ENCODE assay signal across 8 cellular contexts in the genomic region with DNA sequence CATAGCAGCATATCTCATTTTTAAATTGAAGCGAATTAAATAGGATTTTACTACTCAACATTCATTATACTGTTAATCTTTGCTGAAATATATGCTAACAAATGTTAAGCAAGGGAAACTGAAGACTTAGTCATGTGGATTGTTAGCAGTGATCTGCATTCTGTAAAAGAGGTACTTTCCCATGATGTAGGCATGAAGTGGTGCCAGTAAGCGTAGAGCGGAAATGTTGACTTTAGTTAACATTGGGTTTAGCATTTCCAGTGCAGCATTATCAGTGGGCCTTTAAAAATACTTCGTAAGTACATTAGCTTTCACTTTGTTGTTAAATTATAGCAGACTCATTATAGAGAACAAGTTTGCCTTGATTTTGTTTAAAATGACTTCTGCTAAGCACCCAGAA.
A peak's percentile ranks its signal among the peaks of the same experiment; 100 is the strongest.
DNase-seq lines count a peak whose midpoint lies in the region; ATAC-seq and TF ChIP-seq lines count a peak whose summit lies in the region.

No MANE protein-coding gene starts in this region.

- H3K4me3 ChIP-seq in kidney epithelial cell (ENCODE audit: low read depth, low read length), result no peak overlapping the region

- no peaks in the 10 kb centered on the region for H3K27me3 Mint-ChIP-seq in activated CD4-positive, alpha-beta memory T cell treated with anti-CD3 and anti-CD28 coated beads for 36 hours

- peaks cover 78% of the 10 kb centered on the region for H3K36me3 Mint-ChIP-seq in activated CD4-positive, alpha-beta memory T cell treated with anti-CD3 and anti-CD28 coated beads for 36 hours

- H3K9me3 Mint-ChIP-seq in activated CD4-positive, alpha-beta memory T cell treated with anti-CD3 and anti-CD28 coated beads for 36 hours, result no peaks in the 10 kb centered on the region

- peaks cover 86% of the 10 kb centered on the region for H3K4me1 Mint-ChIP-seq in activated CD4-positive, alpha-beta memory T cell treated with anti-CD3 and anti-CD28 coated beads for 36 hours (ENCODE audit: low read depth)

- H3K27me3 ChIP-seq in kidney epithelial cell (ENCODE audit: control insufficient read depth, insufficient read depth, low read length), result no peaks in the 10 kb centered on the region

- H3K4me3 Mint-ChIP-seq in activated CD4-positive, alpha-beta memory T cell treated with anti-CD3 and anti-CD28 coated beads for 36 hours, result peak overlapping the region; percentile 66

- peak overlapping the region; percentile 93 for H3K27ac Mint-ChIP-seq in activated CD4-positive, alpha-beta memory T cell treated with anti-CD3 and anti-CD28 coated beads for 36 hours

- no peaks in the 10 kb centered on the region for H3K36me3 ChIP-seq in kidney epithelial cell (ENCODE audit: control insufficient read depth, insufficient read depth, low read length)

- intact Hi-C loops in activated CD4-positive, alpha-beta memory T cell treated with anti-CD3 and anti-CD28 coated beads for 36 hours (cut with micrococcal nuclease), result loop anchor here (1.0 to 2.0 kb wide), 4 partner anchors 11 to 223 kb away; a partner anchor contains a TSS

- CTCF ChIA-PET in activated CD4-positive, alpha-beta memory T cell treated with anti-CD3 and anti-CD28 coated beads for 36 hours (lab: Charles Lee), result interaction anchor here (1.0 to 3.4 kb wide), 4 partner anchors 11 to 135 kb away, joined by 3 to 16 read pairs (median 6); a partner anchor contains a TSS

- POLR2A ChIA-PET in activated CD4-positive, alpha-beta memory T cell treated with anti-CD3 and anti-CD28 coated beads for 36 hours (lab: Charles Lee), result interaction anchor here (1.0 to 6.2 kb wide), 6 partner anchors 13 to 141 kb away, joined by 3 to 43 read pairs (median 6); a partner anchor contains a TSS

- peak; percentile 72 for ATAC-seq in GM18867 (IDR thresholded peaks at IDR 0.05; ENCODE audit: unreplicated experiment)
- ATAC-seq in HG02759 (IDR thresholded peaks at IDR 0.05; ENCODE audit: unreplicated experiment), result peak; percentile 64

- TF ChIP-seq CTCF in kidney epithelial cell (IDR thresholded peaks at IDR 0.05; ENCODE audit: insufficient read depth, low read length, poor library complexity, severe bottlenecking), result no peak

- DNase-seq in activated CD4-positive, alpha-beta memory T cell treated with anti-CD3 and anti-CD28 coated beads for 36 hours, result peak; percentile 69
- peak; percentile 76 for DNase-seq in kidney epithelial cell (ENCODE audit: low read depth)
- no peak for DNase-seq in NCI-H82 treated with DMSO at 0.1 percent for 48 hours (lab: John Stamatoyannopoulos, UW; ENCODE audit: unreplicated experiment)
- no peak for DNase-seq in DMS153 (lab: John Stamatoyannopoulos, UW)
- no peak for DNase-seq in GDM1 (lab: John Stamatoyannopoulos, UW)
- DNase-seq in COLO668 (lab: John Stamatoyannopoulos, UW; ENCODE audit: unreplicated experiment), result no peak

Comparison
In these comparisons a context has a peak if more than half of its experiments do, and no peak if none do; other contexts are left out.
1. DNase-seq: peak in activated CD4-positive, alpha-beta memory T cell treated with anti-CD3 and anti-CD28 coated beads for 36 hours (single experiment) and kidney epithelial cell (single experiment); none in NCI-H82 treated with DMSO at 0.1 percent for 48 hours (single experiment), DMS153 (single experiment), GDM1 (single experiment) and COLO668 (single experiment).